26 cellular contexts compared by ENCODE assay signal in the genomic region with DNA sequence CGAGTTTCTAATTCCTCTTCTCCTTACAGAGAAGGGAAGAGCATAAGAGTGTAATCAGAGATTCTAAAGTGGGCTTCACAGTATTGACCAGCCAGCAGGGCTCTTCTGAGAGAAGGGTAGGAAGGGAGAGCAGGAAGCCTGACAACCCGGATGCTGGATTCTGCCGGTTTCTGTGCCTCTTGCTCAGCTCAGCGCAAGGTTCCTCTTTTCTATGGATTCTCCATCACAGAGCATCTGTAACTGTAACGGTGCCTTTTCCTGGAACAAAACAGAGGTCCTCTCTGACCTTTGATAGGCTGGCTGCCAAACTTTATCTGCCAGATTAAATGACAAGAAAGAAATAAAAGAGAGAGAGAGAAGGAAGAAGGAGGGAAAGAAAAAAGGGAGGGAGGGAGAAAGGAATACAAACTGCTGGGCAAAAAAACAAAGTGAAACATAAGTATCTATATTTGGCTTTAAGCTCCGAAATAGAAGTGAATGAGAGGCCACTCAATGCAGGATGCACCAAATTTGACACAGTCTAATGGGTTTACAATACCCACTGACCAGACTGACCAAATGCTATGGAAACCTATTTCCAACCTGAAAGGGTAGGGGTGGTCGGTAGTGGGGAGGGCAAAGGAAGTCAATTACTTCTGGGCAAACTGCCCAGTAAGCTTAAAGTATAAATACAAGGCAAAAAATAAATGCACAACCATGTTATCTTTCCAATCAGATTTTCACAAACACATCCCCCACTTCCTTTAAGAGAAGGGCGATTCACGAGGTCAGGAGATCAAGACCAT. TPM values are rescaled to one million over a fixed set of nuclear protein-coding genes. Genes with fewer than 3 reads are reported as not detected.
DNase-seq lines count a peak whose midpoint lies in the region; ATAC-seq, FAIRE-seq and TF ChIP-seq lines count a peak whose summit lies in the region.
"Had no signal": no experiment of that assay in that cellular context is flagged by ENCODE, and none has a peak within 500 bp of the region (broad histone marks: within the 10 kb centered on the region; RNA-seq: fewer than 3 reads in every experiment).

No MANE protein-coding gene starts in this region.

- TF ChIP-seq CTCF in neural crest cell (conservative IDR thresholded peaks at IDR 0.05), result no peak
- TF ChIP-seq CTCF in sigmoid colon (IDR thresholded peaks at IDR 0.05), result no peak

- TF ChIP-seq EP300 in sigmoid colon (IDR thresholded peaks at IDR 0.05), result no peak

- TF ChIP-seq POLR2A in GM12891 (IDR thresholded peaks at IDR 0.05; ENCODE audit: low read depth, low read length), result no peak
- no peak for TF ChIP-seq POLR2A in sigmoid colon (IDR thresholded peaks at IDR 0.05)

- H3K27ac ChIP-seq in sigmoid colon, result no peak overlapping the region
- H3K27ac ChIP-seq: WERI-Rb-1 had no signal

- DNase-seq in GM12891 (ENCODE audit: insufficient read length, low spot score) (no peak), NCI-H2196 treated with DMSO at 0.1 percent for 48 hours (lab: John Stamatoyannopoulos, UW; ENCODE audit: unreplicated experiment) (peak; percentile 37), dermis microvascular lymphatic vessel endothelial cell (ENCODE audit: low read depth in 2 of 2) (peak; percentile 66 to 93), neural crest cell (ENCODE audit: low read depth, low spot score) (no peak), HuH-7 (ENCODE audit: low spot score) (no peak), sigmoid colon (no peak)
- DNase-seq in activated T-helper 2 cell treated with anti-CD3 and anti-CD28 coated beads, Interferon-gamma antibody, Interleukin-2, Interleukin-4, amounts not matched to agents 10 μg/mL and 5 μg/mL and 100 μg/mL, durations not matched to agents 14 hours and 24 hours and 36 hours (ENCODE audit: low spot score), result no peak
- DNase-seq: amniotic stem cell; CD4-positive, CD25-positive, alpha-beta regulatory T cell; cortex of kidney; foreskin fibroblast; hypothalamus; natural killer cell; NCI-H1436 treated with DMSO at 0.1 percent for 48 hours; NCI-H2171 treated with DMSO at 0.1 percent for 48 hours; NCI-H748 treated with DMSO at 0.1 percent for 48 hours; Right ventricle myocardium superior; stimulated activated CD4-positive, alpha-beta T cell treated with anti-CD3 and anti-CD28 coated beads, Interleukin-2, amount 100 ng/mL, for 48 hours; T-cell; trophoblast cell; WERI-Rb-1 had no signal

- 34 to 53% methylated on average over 9 of the region's 9 CpGs for WGBS in sigmoid colon, 2 donors

- H3K4me1 Mint-ChIP-seq in neural crest cell, result peaks cover 21% of the 10 kb centered on the region
- H3K4me1 Mint-ChIP-seq in activated T-helper 2 cell treated with anti-CD3 and anti-CD28 coated beads, Interferon-gamma antibody, Interleukin-2, Interleukin-4, amounts not matched to agents 10 μg/mL and 5 μg/mL and 100 μg/mL, durations not matched to agents 14 hours and 24 hours and 36 hours (ENCODE audit: low read depth), result no peaks in the 10 kb centered on the region
- H3K4me1 Mint-ChIP-seq: CD4-positive, CD25-positive, alpha-beta regulatory T cell; natural killer cell; T-cell had no signal

- H3K9me3 ChIP-seq in sigmoid colon, result no peaks in the 10 kb centered on the region

- H3K4me3 ChIP-seq in sigmoid colon, result no peak overlapping the region
- H3K4me3 ChIP-seq: smooth muscle cell had no signal

- peaks cover 2% of the 10 kb centered on the region for H3K9me3 Mint-ChIP-seq in neural crest cell
- H3K9me3 Mint-ChIP-seq in activated T-helper 2 cell treated with anti-CD3 and anti-CD28 coated beads, Interferon-gamma antibody, Interleukin-2, Interleukin-4, amounts not matched to agents 10 μg/mL and 5 μg/mL and 100 μg/mL, durations not matched to agents 14 hours and 24 hours and 36 hours, result no peaks in the 10 kb centered on the region
- H3K9me3 Mint-ChIP-seq: natural killer cell; stimulated activated naive CD8-positive, alpha-beta T cell treated with anti-CD3 and anti-CD28 coated beads, Interleukin-15, Interleukin-2, amounts not matched to agents 100 ng/mL and 50 ng/mL, for 24 hours; T-cell had no signal

- no peaks in the 10 kb centered on the region for H3K27me3 Mint-ChIP-seq in neural crest cell (ENCODE audit: low read depth)
- no peaks in the 10 kb centered on the region for H3K27me3 Mint-ChIP-seq in activated T-helper 2 cell treated with anti-CD3 and anti-CD28 coated beads, Interferon-gamma antibody, Interleukin-2, Interleukin-4, amounts not matched to agents 10 μg/mL and 5 μg/mL and 100 μg/mL, durations not matched to agents 14 hours and 24 hours and 36 hours (ENCODE audit: low read depth)
- H3K27me3 Mint-ChIP-seq: stimulated activated naive CD8-positive, alpha-beta T cell treated with anti-CD3 and anti-CD28 coated beads, Interleukin-15, Interleukin-2, amounts not matched to agents 100 ng/mL and 50 ng/mL, for 24 hours had no signal

- peaks cover 0 to 9% (median 2%) of the 10 kb centered on the region in 4 donors for H3K4me1 ChIP-seq in sigmoid colon

- H3K27me3 ChIP-seq in sigmoid colon, result no peaks in the 10 kb centered on the region

- H3K4me3 Mint-ChIP-seq in neural crest cell, result no peak overlapping the region
- H3K4me3 Mint-ChIP-seq in activated T-helper 2 cell treated with anti-CD3 and anti-CD28 coated beads, Interferon-gamma antibody, Interleukin-2, Interleukin-4, amounts not matched to agents 10 μg/mL and 5 μg/mL and 100 μg/mL, durations not matched to agents 14 hours and 24 hours and 36 hours (ENCODE audit: low read depth), result no peak overlapping the region
- H3K4me3 Mint-ChIP-seq: CD4-positive, CD25-positive, alpha-beta regulatory T cell; natural killer cell; stimulated activated naive CD8-positive, alpha-beta T cell treated with anti-CD3 and anti-CD28 coated beads, Interleukin-15, Interleukin-2, amounts not matched to agents 100 ng/mL and 50 ng/mL, for 24 hours; T-cell had no signal

- peak; percentile 35 for FAIRE-seq in GM12891 (lab: Jason Lieb, UNC)
- FAIRE-seq: bronchial epithelial cell had no signal

- H3K27ac Mint-ChIP-seq in neural crest cell (ENCODE audit: unreplicated experiment), result peak overlapping the region; percentile 73
- no peak overlapping the region for H3K27ac Mint-ChIP-seq in activated T-helper 2 cell treated with anti-CD3 and anti-CD28 coated beads, Interferon-gamma antibody, Interleukin-2, Interleukin-4, amounts not matched to agents 10 μg/mL and 5 μg/mL and 100 μg/mL, durations not matched to agents 14 hours and 24 hours and 36 hours
- H3K27ac Mint-ChIP-seq: CD4-positive, CD25-positive, alpha-beta regulatory T cell; natural killer cell; progenitor cell of endocrine pancreas; stimulated activated naive CD8-positive, alpha-beta T cell treated with anti-CD3 and anti-CD28 coated beads, Interleukin-15, Interleukin-2, amounts not matched to agents 100 ng/mL and 50 ng/mL, for 24 hours; T-cell had no signal

- intact Hi-C loops in activated T-helper 2 cell treated with anti-CD3 and anti-CD28 coated beads, Interferon-gamma antibody, Interleukin-2, Interleukin-4, amounts not matched to agents 10 μg/mL and 5 μg/mL and 100 μg/mL, durations not matched to agents 14 hours and 24 hours and 36 hours (cut with micrococcal nuclease), result no loop called here
- intact Hi-C loops in sigmoid colon (cut with DNase I), result no loop called here

- ATAC-seq in GM21619 (IDR thresholded peaks at IDR 0.05; ENCODE audit: unreplicated experiment), result no peak
- ATAC-seq: natural killer cell, T-cell had no signal

- no peaks in the 10 kb centered on the region for H3K36me3 ChIP-seq in sigmoid colon
- H3K36me3 ChIP-seq: WERI-Rb-1 had no signal

- H3K36me3 Mint-ChIP-seq in neural crest cell (ENCODE audit: low read depth), result no peaks in the 10 kb centered on the region
- H3K36me3 Mint-ChIP-seq in activated T-helper 2 cell treated with anti-CD3 and anti-CD28 coated beads, Interferon-gamma antibody, Interleukin-2, Interleukin-4, amounts not matched to agents 10 μg/mL and 5 μg/mL and 100 μg/mL, durations not matched to agents 14 hours and 24 hours and 36 hours (ENCODE audit: low read depth), result no peaks in the 10 kb centered on the region
- H3K36me3 Mint-ChIP-seq: CD4-positive, CD25-positive, alpha-beta regulatory T cell; natural killer cell; T-cell had no signal

TF ChIP-seq in GM12891, 5 proteins besides CTCF, POLR2A, EP300 and RAD21:
- no peak for TF ChIP-seq TAF1 (IDR thresholded peaks at IDR 0.05; ENCODE audit: low read depth, low read length)
- no peak for TF ChIP-seq SPI1 (IDR thresholded peaks at IDR 0.05; ENCODE audit: low read depth, low read length)
- TF ChIP-seq POLR2AphosphoS5 (IDR thresholded peaks at IDR 0.05; ENCODE audit: low read depth, low read length), result no peak
- TF ChIP-seq PAX5 (IDR thresholded peaks at IDR 0.05; ENCODE audit: insufficient read depth, low read length, severe bottlenecking), result no peak
- TF ChIP-seq POU2F2 (IDR thresholded peaks at IDR 0.05; ENCODE audit: low read depth, low read length), result no peak

RNA-seq across cellular contexts. Expression of a gene that starts 59.2 kb away (rescaled TPM):
- polyA plus RNA-seq in GM12891 (2012; ENCODE audit: low read depth, missing spikeins), result 35.8 TPM
- total RNA-seq in dermis microvascular lymphatic vessel endothelial cell, result 212 and 343 TPM in 2 replicates
- total RNA-seq in neural crest cell, result 15.5 and 17.0 TPM in 2 replicates
- not detected in 2 replicates for total RNA-seq in activated T-helper 2 cell treated with anti-CD3 and anti-CD28 coated beads, Interferon-gamma antibody, Interleukin-2, Interleukin-4, amounts not matched to agents 10 μg/mL and 5 μg/mL and 100 μg/mL, durations not matched to agents 14 hours and 24 hours and 36 hours
- 10 to 100 TPM; 24.3 to 35.2 (median 26.9) TPM for total RNA-seq in sigmoid colon
- polyA plus RNA-seq in sigmoid colon, result 1 to 10 TPM in 2 of 3 donors, not detected in 1; 1.4 to 1.8 TPM
- total RNA-seq: CD4-positive, CD25-positive, alpha-beta regulatory T cell; natural killer cell had no signal
- polyA plus RNA-seq: CD4-positive, CD25-positive, alpha-beta regulatory T cell had no signal

Comparison
In these comparisons a context has a peak if more than half of its experiments do, and no peak if none do; other contexts are left out.
1. DNase-seq: peak in NCI-H2196 treated with DMSO at 0.1 percent for 48 hours (single experiment) and dermis microvascular lymphatic vessel endothelial cell (2 of 2); none in GM12891 (single experiment), neural crest cell (single experiment), activated T-helper 2 cell treated with anti-CD3 and anti-CD28 coated beads, Interferon-gamma antibody, Interleukin-2, Interleukin-4, amounts not matched to agents 10 μg/mL and 5 μg/mL and 100 μg/mL, durations not matched to agents 14 hours and 24 hours and 36 hours (single experiment), HuH-7 (single experiment) and sigmoid colon (single experiment).
2. RNA of a gene that starts 59.2 kb away (total RNA-seq): 212 to 343 TPM in dermis microvascular lymphatic vessel endothelial cell, 24.3 to 35.2 TPM in sigmoid colon and 15.5 to 17.0 TPM in neural crest cell; not detected in activated T-helper 2 cell treated with anti-CD3 and anti-CD28 coated beads, Interferon-gamma antibody, Interleukin-2, Interleukin-4, amounts not matched to agents 10 μg/mL and 5 μg/mL and 100 μg/mL, durations not matched to agents 14 hours and 24 hours and 36 hours; every median in the first group is over 10 times any median in the second.